In genomic region chr11:44634401-44635281, GRCh38 we compare ENCODE assay signal across 8 cellular contexts.
DNase-seq lines count a peak whose midpoint lies in the region; ATAC-seq, FAIRE-seq and TF ChIP-seq lines count a peak whose summit lies in the region.

No MANE protein-coding gene starts in this region.

- peaks cover 14 to 35% of the 10 kb centered on the region in 2 donors for H3K27me3 Mint-ChIP-seq in natural killer cell (ENCODE audit: low read depth in 2 of 2)

- H3K9me3 Mint-ChIP-seq in natural killer cell, result no peaks in the 10 kb centered on the region

- H3K4me3 ChIP-seq in fibroblast of the aortic adventitia (ENCODE audit: low read depth, low read length), result no peak overlapping the region

- H3K4me3 Mint-ChIP-seq in natural killer cell, result no peak overlapping the region

- TF ChIP-seq CTCF in fibroblast of the aortic adventitia (IDR thresholded peaks at IDR 0.05; ENCODE audit: insufficient read depth, low read length) (no peak), natural killer cell (IDR thresholded peaks at IDR 0.05) (no peak)

- no peaks in the 10 kb centered on the region for H3K4me1 Mint-ChIP-seq in natural killer cell

- no peaks in the 10 kb centered on the region for H3K36me3 Mint-ChIP-seq in natural killer cell

- TF ChIP-seq POLR2A in H54 (IDR thresholded peaks at IDR 0.05; ENCODE audit: low read depth, low read length), result no peak

- no peak for ATAC-seq in natural killer cell

- DNase-seq in A172 (ENCODE audit: low spot score), result peak; percentile 71
- DNase-seq in H54 (ENCODE audit: insufficient read length, low spot score), result peak; percentile 85
- DNase-seq in RPMI7951 (ENCODE audit: low read depth), result peak; percentile 70
- peak; percentile 60 for DNase-seq in fibroblast of the aortic adventitia (ENCODE audit: low read depth)
- peak in 49 of 56 donors; percentile 34 to 98 (median 78) for DNase-seq in nucleus accumbens (lab: John Stamatoyannopoulos, UW)
- DNase-seq in effector CD8-positive, alpha-beta T cell (lab: John Stamatoyannopoulos, UW), result no peak
- no peak for DNase-seq in natural killer cell
- no peak for DNase-seq in NCI-H2107 (lab: John Stamatoyannopoulos, UW)

- no peak for FAIRE-seq in H54 (lab: Jason Lieb, UNC)

- H3K27ac Mint-ChIP-seq in natural killer cell, result no peak overlapping the region

- intact Hi-C loops in natural killer cell (cut with micrococcal nuclease), result no loop called here

Comparison
In these comparisons a context has a peak if more than half of its experiments do, and no peak if none do; other contexts are left out.
1. DNase-seq: peak in A172 (single experiment), H54 (single experiment), RPMI7951 (single experiment), fibroblast of the aortic adventitia (single experiment) and nucleus accumbens (49 of 56); none in effector CD8-positive, alpha-beta T cell (single experiment), natural killer cell (single experiment) and NCI-H2107 (single experiment).